ENCODE assay signal across 9 cellular contexts in genomic region chr15:100918690-100919480, GRCh38. TPM values are rescaled to one million over a fixed set of nuclear protein-coding genes. Genes with fewer than 3 reads are reported as not detected.
DNase-seq lines count a peak whose midpoint lies in the region; ATAC-seq and TF ChIP-seq lines count a peak whose summit lies in the region.
"Had no signal": no experiment of that assay in that cellular context is flagged by ENCODE, and none has a peak within 500 bp of the region (broad histone marks: within the 10 kb centered on the region; RNA-seq: fewer than 3 reads in every experiment).

Gene LRRK1 (plus strand): TSS chr15:100919357. CDS start chr15:100924633, 5,276 bp downstream.

- 10% methylated on average over 2 of the region's 87 CpGs for WGBS in right lobe of liver (ENCODE audit: insufficient coverage, low coverage, low lambda C conversion rate, missing lambda C conversion rate)

- H3K4me3 ChIP-seq in Peyer's patch (peak within 1 kb of the TSS; percentile 57 to 91 (median 80)), choroid plexus epithelial cell (ENCODE audit: low read depth, low read length) (peak within 1 kb of the TSS; percentile 71), right lobe of liver (peak within 1 kb of the TSS; percentile 46 to 53 (median 52))

- no peak for TF ChIP-seq CTCF in Peyer's patch (IDR thresholded peaks at IDR 0.05)
- TF ChIP-seq CTCF in choroid plexus epithelial cell (conservative IDR thresholded peaks at IDR 0.05; ENCODE audit: low read depth, low read length): no peak
- no peak for TF ChIP-seq CTCF in right lobe of liver (IDR thresholded peaks at IDR 0.05)

- peaks cover 0 to 30% (median 12%) of the 10 kb centered on the region in 4 donors for H3K4me1 ChIP-seq in Peyer's patch
- no peaks in the 10 kb centered on the region for H3K4me1 ChIP-seq in right lobe of liver

- no peaks in the 10 kb centered on the region for H3K27me3 ChIP-seq in Peyer's patch
- H3K27me3 ChIP-seq in right lobe of liver: no peaks in the 10 kb centered on the region

- DNase-seq in NCI-H2196 (lab: John Stamatoyannopoulos, UW; ENCODE audit: unreplicated experiment): peak; percentile 11
- DNase-seq in NCI-H2196 treated with DMSO at 0.1 percent for 48 hours (lab: John Stamatoyannopoulos, UW; ENCODE audit: unreplicated experiment): no peak
- peak; percentile 53 to 77 (median 66) for DNase-seq in Peyer's patch
- DNase-seq in choroid plexus epithelial cell (ENCODE audit: low read depth): peak; percentile 48
- DNase-seq in right lobe of liver: peak; percentile 44 to 62 (median 46)
- peak in 3 of 49 donors; percentile 17 to 39 (median 26) for DNase-seq in substantia nigra (lab: John Stamatoyannopoulos, UW)
- DNase-seq in activated effector memory CD4-positive, alpha-beta T cell treated with Interleukin-2 at 50 U/mL for 16 hours: no peak

- H3K27ac ChIP-seq in Peyer's patch (peak within 1 kb of the TSS; percentile 74 to 88 (median 82)), right lobe of liver (peak within 1 kb of the TSS; percentile 31 to 43 (median 40)), substantia nigra (ENCODE audit: low read depth, low read length, poor library complexity, severe bottlenecking) (peak within 1 kb of the TSS; percentile 4)
- H3K27ac ChIP-seq: C4-2B had no signal

- H3K9me3 ChIP-seq in Peyer's patch (no peaks in the 10 kb centered on the region), right lobe of liver (no peaks in the 10 kb centered on the region)

- TF ChIP-seq POLR2A in Peyer's patch (IDR thresholded peaks at IDR 0.05) (peak in 1 of 2 donors; percentile 28), right lobe of liver (IDR thresholded peaks at IDR 0.05) (peak; percentile 19)

- ATAC-seq in HG02759 (IDR thresholded peaks at IDR 0.05; ENCODE audit: unreplicated experiment) (peak; percentile 26), right lobe of liver (peak; percentile 37 to 60 (median 46))

- intact Hi-C loops in right lobe of liver (cut with DNase I): loop anchor here in 1 of 2 donors (5.0 kb wide), 1 partner anchor 88 kb away; no protein-coding TSS in a partner anchor

- H3K36me3 ChIP-seq in Peyer's patch (peaks cover 0 to 4% (median 0%) of the 10 kb centered on the region in 3 donors), right lobe of liver (no peaks in the 10 kb centered on the region)

RNA-seq across cellular contexts. Expression of gene LRRK1, which starts in this region (rescaled TPM):
- total RNA-seq in Peyer's patch (10 to 100 TPM; 49.2 to 66.0 (median 55.5) TPM), right lobe of liver (1 to 10 TPM in 5 of 6 experiments, under 1 TPM in 1; 0.93 to 3.6 (median 2.5) TPM)

Comparison
In these comparisons a context has a peak if more than half of its experiments do, and no peak if none do; other contexts are left out.
1. RNA of gene LRRK1 (total RNA-seq): 49.2 to 66.0 TPM in Peyer's patch; 0.93 to 3.6 TPM in right lobe of liver; every median in the first group is over 10 times any median in the second.
2. DNase-seq: peak in NCI-H2196 (single experiment), Peyer's patch (3 of 3), choroid plexus epithelial cell (single experiment) and right lobe of liver (3 of 3); none in NCI-H2196 treated with DMSO at 0.1 percent for 48 hours (single experiment) and activated effector memory CD4-positive, alpha-beta T cell treated with Interleukin-2 at 50 U/mL for 16 hours (single experiment).
3. H3K27ac ChIP-seq: peak in every context shown above with its lines; median percentile 82 in Peyer's patch; 40 in right lobe of liver; 4 in substantia nigra.
4. Peak in every context shown above with its lines, with median percentiles within 50 percentile points of each other: H3K4me3 ChIP-seq.